19 cellular contexts compared by ENCODE assay signal in the genomic region with DNA sequence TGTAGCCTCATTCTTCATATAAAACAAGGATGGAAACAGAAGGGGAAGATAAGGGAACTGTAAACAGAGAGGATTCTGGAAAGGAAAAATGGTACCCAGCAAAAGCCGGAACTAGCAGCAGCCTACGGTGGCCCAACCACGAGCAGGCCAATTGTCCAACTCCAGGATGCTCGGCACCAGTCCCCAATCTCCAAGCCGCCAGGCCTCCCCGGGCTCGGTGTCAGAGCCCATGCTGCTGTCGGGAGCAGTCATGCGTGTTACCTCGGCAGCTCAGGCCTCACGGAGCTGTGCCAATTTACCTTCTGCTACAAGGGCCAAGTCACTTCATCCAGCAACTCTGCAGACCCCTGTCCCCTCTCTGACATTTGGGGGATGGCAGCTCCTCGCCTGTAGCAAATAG.
A peak's percentile ranks its signal among the peaks of the same experiment; 100 is the strongest.
DNase-seq lines count a peak whose midpoint lies in the region; ATAC-seq and TF ChIP-seq lines count a peak whose summit lies in the region.
"Had no signal": no experiment of that assay in that cellular context is flagged by ENCODE, and none has a peak within 500 bp of the region (broad histone marks: within the 10 kb centered on the region; RNA-seq: fewer than 3 reads in every experiment).

No MANE protein-coding gene starts in this region.

- H3K27ac Mint-ChIP-seq in osteocyte (ENCODE audit: unreplicated experiment) (no peak overlapping the region), Caco-2 (ENCODE audit: unreplicated experiment) (no peak overlapping the region)
- no peak overlapping the region for H3K27ac Mint-ChIP-seq in activated CD8-positive, alpha-beta memory T cell treated with anti-CD3 and anti-CD28 coated beads, Interleukin-2, amount 10 ng/mL, durations not matched to agents 7 days and 5 days
- H3K27ac Mint-ChIP-seq: B cell; CD4-positive, alpha-beta T cell; CD8-positive, alpha-beta memory T cell; GM23338 had no signal

- no peaks in the 10 kb centered on the region for H3K27me3 Mint-ChIP-seq in osteocyte (ENCODE audit: unreplicated experiment)
- peaks cover 2% of the 10 kb centered on the region for H3K27me3 Mint-ChIP-seq in activated CD8-positive, alpha-beta memory T cell treated with anti-CD3 and anti-CD28 coated beads, Interleukin-2, amount 10 ng/mL, durations not matched to agents 7 days and 5 days
- no peaks in the 10 kb centered on the region for H3K27me3 Mint-ChIP-seq in Caco-2 (ENCODE audit: insufficient read depth, unreplicated experiment)
- H3K27me3 Mint-ChIP-seq: B cell; CD4-positive, alpha-beta T cell had no signal

- H3K4me3 ChIP-seq in BE2C (ENCODE audit: low read depth, low read length) (no peak overlapping the region), Caco-2 (ENCODE audit: low read depth, low read length) (no peak overlapping the region)
- H3K4me3 ChIP-seq: BLaER1 treated with 17β-estradiol and CSF1 and Interleukin-3, amounts not matched to agents 10 nM and 100 nM; GM23338 had no signal

- H3K4me1 ChIP-seq in BE2C (no peaks in the 10 kb centered on the region), Caco-2 (peaks cover under 1% of the 10 kb centered on the region)
- H3K4me1 ChIP-seq: BLaER1 treated with 17β-estradiol and CSF1 and Interleukin-3, amounts not matched to agents 10 nM and 100 nM had no signal

- no TSS peak for BruUV-seq in Caco-2 (replicated peaks; lab: Mats Ljungman, UMichigan)

- H3K9me3 ChIP-seq in BE2C = no peaks in the 10 kb centered on the region; the same call in 1 of the 2 replicates
- H3K9me3 ChIP-seq in Caco-2 = no peaks in the 10 kb centered on the region
- H3K9me3 ChIP-seq: BLaER1 treated with 17β-estradiol and CSF1 and Interleukin-3, amounts not matched to agents 10 nM and 100 nM had no signal

- no peak overlapping the region for H3K4me3 Mint-ChIP-seq in osteocyte (ENCODE audit: unreplicated experiment)
- no peak overlapping the region for H3K4me3 Mint-ChIP-seq in activated CD8-positive, alpha-beta memory T cell treated with anti-CD3 and anti-CD28 coated beads, Interleukin-2, amount 10 ng/mL, durations not matched to agents 7 days and 5 days
- H3K4me3 Mint-ChIP-seq in Caco-2 (ENCODE audit: unreplicated experiment) = no peak overlapping the region
- H3K4me3 Mint-ChIP-seq: B cell; CD14-positive monocyte; CD4-positive, alpha-beta T cell; CD8-positive, alpha-beta memory T cell; GM23338; H9 had no signal

- intact Hi-C loops in Caco-2 (cut with micrococcal nuclease; ENCODE audit: unreplicated experiment) = no loop called here

- H3K4me1 Mint-ChIP-seq in osteocyte (ENCODE audit: unreplicated experiment) = no peaks in the 10 kb centered on the region
- H3K4me1 Mint-ChIP-seq in activated CD8-positive, alpha-beta memory T cell treated with anti-CD3 and anti-CD28 coated beads, Interleukin-2, amount 10 ng/mL, durations not matched to agents 7 days and 5 days = no peaks in the 10 kb centered on the region
- peaks cover 1% of the 10 kb centered on the region for H3K4me1 Mint-ChIP-seq in Caco-2 (ENCODE audit: low read depth, unreplicated experiment)
- H3K4me1 Mint-ChIP-seq: B cell; CD8-positive, alpha-beta memory T cell had no signal

- H3K9me3 Mint-ChIP-seq in osteocyte (ENCODE audit: unreplicated experiment) = no peaks in the 10 kb centered on the region
- no peaks in the 10 kb centered on the region for H3K9me3 Mint-ChIP-seq in activated CD8-positive, alpha-beta memory T cell treated with anti-CD3 and anti-CD28 coated beads, Interleukin-2, amount 10 ng/mL, durations not matched to agents 7 days and 5 days (ENCODE audit: low read depth)
- H3K9me3 Mint-ChIP-seq in Caco-2 (ENCODE audit: unreplicated experiment) = no peaks in the 10 kb centered on the region
- H3K9me3 Mint-ChIP-seq: CD14-positive monocyte; CD4-positive, alpha-beta T cell; CD8-positive, alpha-beta memory T cell; GM23338; H9 had no signal

- no peaks in the 10 kb centered on the region for H3K36me3 Mint-ChIP-seq in osteocyte (ENCODE audit: unreplicated experiment)
- H3K36me3 Mint-ChIP-seq in activated CD8-positive, alpha-beta memory T cell treated with anti-CD3 and anti-CD28 coated beads, Interleukin-2, amount 10 ng/mL, durations not matched to agents 7 days and 5 days = no peaks in the 10 kb centered on the region
- H3K36me3 Mint-ChIP-seq in Caco-2 (ENCODE audit: insufficient read depth, unreplicated experiment) = no peaks in the 10 kb centered on the region
- H3K36me3 Mint-ChIP-seq: CD14-positive monocyte; CD8-positive, alpha-beta memory T cell had no signal

- DNase-seq in BE2C = peak; percentile 55
- DNase-seq in SK-N-DZ (ENCODE audit: low spot score) = peak; percentile 23
- DNase-seq in cerebellum (ENCODE audit: low spot score) = peak; percentile 68
- DNase-seq in osteocyte (ENCODE audit: extremely low spot score, unreplicated experiment) = peak; percentile 66
- no peak for DNase-seq in activated CD8-positive, alpha-beta memory T cell treated with anti-CD3 and anti-CD28 coated beads, Interleukin-2, amount 10 ng/mL, durations not matched to agents 7 days and 5 days
- no peak for DNase-seq in Caco-2
- no peak for DNase-seq in NCI-H1417 (lab: John Stamatoyannopoulos, UW)
- DNase-seq: Calu3; CD4-positive, alpha-beta T cell; CD8-positive, alpha-beta memory T cell; DMS53; DMS79 treated with DMSO at 0.1 percent for 48 hours; H9 had no signal

- H3K36me3 ChIP-seq in BE2C = no peaks in the 10 kb centered on the region
- H3K36me3 ChIP-seq in Caco-2 (ENCODE audit: control insufficient read depth, insufficient read depth, low read length) = no peaks in the 10 kb centered on the region
- H3K36me3 ChIP-seq: BLaER1 treated with 17β-estradiol and CSF1 and Interleukin-3, amounts not matched to agents 10 nM and 100 nM had no signal

- TF ChIP-seq CTCF in BE2C (IDR thresholded peaks at IDR 0.05; ENCODE audit: low read depth, low read length) = no peak
- no peak for TF ChIP-seq CTCF in osteocyte (IDR thresholded peaks at IDR 0.05)
- TF ChIP-seq CTCF in Caco-2 (IDR thresholded peaks at IDR 0.05; ENCODE audit: insufficient read depth in 1 of 2, low read depth in 1 of 2, low read length in 1 of 2, severe bottlenecking in 1 of 2, unreplicated experiment in 1 of 2) = no peak

- POLR2A ChIA-PET in Caco-2 (lab: Charles Lee) = no interaction called here

- no peaks in the 10 kb centered on the region for H3K27me3 ChIP-seq in BE2C
- H3K27me3 ChIP-seq in Caco-2 (replicated peaks; ENCODE audit: control insufficient read depth, insufficient read depth, low read length) = no peaks in the 10 kb centered on the region
- H3K27me3 ChIP-seq: BLaER1 treated with 17β-estradiol and CSF1 and Interleukin-3, amounts not matched to agents 10 nM and 100 nM had no signal

- CTCF ChIA-PET in activated CD8-positive, alpha-beta memory T cell treated with anti-CD3 and anti-CD28 coated beads, Interleukin-2, amount 10 ng/mL, durations not matched to agents 7 days and 5 days (lab: Charles Lee) = no interaction called here
- CTCF ChIA-PET in Caco-2 (lab: Charles Lee) = no interaction called here

- ATAC-seq in activated CD8-positive, alpha-beta memory T cell treated with anti-CD3 and anti-CD28 coated beads, Interleukin-2, amount 10 ng/mL, durations not matched to agents 7 days and 5 days = no peak
- ATAC-seq in GM18907 (IDR thresholded peaks at IDR 0.05; ENCODE audit: unreplicated experiment) = no peak
- ATAC-seq: GM23338, HCT116 had no signal

Comparison
In these comparisons a context has a peak if more than half of its experiments do, and no peak if none do; other contexts are left out.
1. DNase-seq: peak in BE2C (single experiment), SK-N-DZ (single experiment), cerebellum (single experiment) and osteocyte (single experiment); none in activated CD8-positive, alpha-beta memory T cell treated with anti-CD3 and anti-CD28 coated beads, Interleukin-2, amount 10 ng/mL, durations not matched to agents 7 days and 5 days (single experiment), Caco-2 (0 of 2) and NCI-H1417 (0 of 3).